17 cellular contexts compared by ENCODE assay signal in genomic region chr6:43766426-43766825, GRCh38.
"Had no signal": no experiment of that assay in that cellular context is flagged by ENCODE, and none has a peak within 500 bp of the region (broad histone marks: within the 10 kb centered on the region; RNA-seq: fewer than 3 reads in every experiment).

No MANE protein-coding gene starts in this region.

- H3K9me3 Mint-ChIP-seq: activated naive CD4-positive, alpha-beta T cell treated with anti-CD3 and anti-CD28 coated beads, Interleukin-2, amount 10 ng/mL, durations not matched to agents 7 days and 5 days; activated T-cell treated with anti-CD3 and anti-CD28 coated beads, Interleukin-2, amount 50 U/mL, for 4 hours; natural killer cell treated with Interleukin-12 subunit alpha and Interleukin-12 subunit beta and Interleukin-15 and Interleukin-18, amount 100 ng/mL, for 72 hours had no signal

- H3K27ac Mint-ChIP-seq: activated naive CD4-positive, alpha-beta T cell treated with anti-CD3 and anti-CD28 coated beads, Interleukin-2, amount 10 ng/mL, durations not matched to agents 7 days and 5 days; natural killer cell treated with Interleukin-12 subunit alpha and Interleukin-12 subunit beta and Interleukin-15 and Interleukin-18, amount 100 ng/mL, for 72 hours had no signal

- H3K9me3 ChIP-seq: esophagus muscularis mucosa, gastroesophageal sphincter, heart right ventricle, tibial nerve, vagina had no signal

- ATAC-seq: activated T-cell treated with anti-CD3 and anti-CD28 coated beads, Interleukin-2, amount 50 U/mL, for 4 hours; gastroesophageal sphincter; heart right ventricle; natural killer cell treated with Interleukin-12 subunit alpha and Interleukin-12 subunit beta and Interleukin-15 and Interleukin-18, amount 100 ng/mL, for 72 hours; stimulated activated naive CD8-positive, alpha-beta T cell treated with anti-CD3 and anti-CD28 coated beads, Interleukin-15, Interleukin-2, amounts not matched to agents 100 U/mL and 50 U/mL, for 24 hours had no signal

- H3K27ac ChIP-seq: esophagus muscularis mucosa, gastroesophageal sphincter, heart right ventricle, tibial nerve, vagina had no signal

- H3K4me3 ChIP-seq: esophagus muscularis mucosa, gastroesophageal sphincter, heart right ventricle, tibial nerve, vagina had no signal

- H3K36me3 ChIP-seq: esophagus muscularis mucosa, gastroesophageal sphincter, heart right ventricle, tibial nerve, vagina had no signal

- H3K4me3 Mint-ChIP-seq: activated naive CD4-positive, alpha-beta T cell treated with anti-CD3 and anti-CD28 coated beads, Interleukin-2, amount 10 ng/mL, durations not matched to agents 7 days and 5 days; activated T-cell treated with anti-CD3 and anti-CD28 coated beads, Interleukin-2, amount 50 U/mL, for 4 hours; natural killer cell treated with Interleukin-12 subunit alpha and Interleukin-12 subunit beta and Interleukin-15 and Interleukin-18, amount 100 ng/mL, for 72 hours had no signal

- H3K27me3 ChIP-seq: esophagus muscularis mucosa, gastroesophageal sphincter, heart right ventricle, tibial nerve, vagina had no signal

- H3K36me3 Mint-ChIP-seq: natural killer cell treated with Interleukin-12 subunit alpha and Interleukin-12 subunit beta and Interleukin-15 and Interleukin-18, amount 100 ng/mL, for 72 hours had no signal

- DNase-seq: activated CD4-positive, alpha-beta T cell treated with anti-CD3 and anti-CD28 coated beads, Interleukin-2, amount 50 U/mL, for 1 hour; activated CD8-positive, alpha-beta memory T cell treated with anti-CD3 and anti-CD28 coated beads, Interleukin-2, amount 50 U/mL, for 4 hours; activated naive CD4-positive, alpha-beta T cell treated with anti-CD3 and anti-CD28 coated beads, Interleukin-2, amount 10 ng/mL, durations not matched to agents 7 days and 5 days; activated T-cell treated with anti-CD3 and anti-CD28 coated beads, Interleukin-2, amount 50 U/mL, for 4 hours; effector CD8-positive, alpha-beta T cell; heart right ventricle; occipital lobe; retina; stimulated activated CD4-positive, alpha-beta T cell treated with anti-CD3 and anti-CD28 coated beads, Interleukin-2, amount 100 ng/mL, for 24 hours; stimulated activated naive CD8-positive, alpha-beta T cell treated with anti-CD3 and anti-CD28 coated beads, Interleukin-15, Interleukin-2, amounts not matched to agents 100 U/mL and 50 U/mL, for 24 hours; T-helper 1 cell; T1000 had no signal
